Comparison of ENCODE assay signal across 11 cellular contexts in genomic region chr17:27559506-27559931, GRCh38.
DNase-seq lines count a peak whose midpoint lies in the region; ATAC-seq and TF ChIP-seq lines count a peak whose summit lies in the region.
"Had no signal": no experiment of that assay in that cellular context is flagged by ENCODE, and none has a peak within 500 bp of the region (broad histone marks: within the 10 kb centered on the region; RNA-seq: fewer than 3 reads in every experiment).

No MANE protein-coding gene starts in this region.

- no peak overlapping the region for H3K4ac ChIP-seq in mesenchymal stem cell (ENCODE audit: low read depth in 1 of 2, low read length in 2 of 2)

- no peak overlapping the region for H3K18ac ChIP-seq in mesenchymal stem cell (ENCODE audit: low read depth in 1 of 2, low read length in 2 of 2)

- H2AFZ ChIP-seq in mesenchymal stem cell (ENCODE audit: low read depth, low read length): no peak overlapping the region

- peaks cover 33% of the 10 kb centered on the region for H3K79me1 ChIP-seq in mesenchymal stem cell (replicated peaks; ENCODE audit: low read length, poor library complexity, severe bottlenecking)

- no peak overlapping the region for H2BK5ac ChIP-seq in mesenchymal stem cell (ENCODE audit: low read depth, low read length, poor library complexity, severe bottlenecking)

- WGBS in mesenchymal stem cell: 83% methylated on average over 11 of the region's 11 CpGs
- 50 to 79% methylated on average over 9 to 11 of the region's 11 CpGs for WGBS in transverse colon (ENCODE audit: low coverage in 1 of 2), 2 donors

- no peak overlapping the region for H4K91ac ChIP-seq in mesenchymal stem cell (ENCODE audit: low read length)

- peak overlapping the region; percentile 55 for H3K4me2 ChIP-seq in mesenchymal stem cell (ENCODE audit: low read length, poor library complexity, severe bottlenecking)

- H2AK5ac ChIP-seq in mesenchymal stem cell (ENCODE audit: low read length, severe bottlenecking): peak overlapping the region; percentile 4

- no peak overlapping the region for H4K8ac ChIP-seq in mesenchymal stem cell (ENCODE audit: low read length)

- in situ Hi-C loops in transverse colon (cut with MboI; ENCODE audit: low pct_ligation_motif_present in 1 of 4, low pct_unique_long_range_greater_than_20kb in 1 of 4, low sequenced_read_pairs in 3 of 4): no loop called here

- no peak for TF ChIP-seq POLR2A in transverse colon (IDR thresholded peaks at IDR 0.05)

- H3K27ac Mint-ChIP-seq in dendritic cell treated with granulocyte-macrophage colony-stimulating factor and Interleukin-4, amounts not matched to agents 40 ng/mL and 50 ng/mL, for 4 days: no peak overlapping the region
- H3K27ac Mint-ChIP-seq: activated T-helper 17 cell treated with anti-CD3 and anti-CD28 coated beads, Interleukin-2, amount 50 U/mL, for 72 hours had no signal

- peak overlapping the region; percentile 2 for H3K4me3 Mint-ChIP-seq in dendritic cell treated with granulocyte-macrophage colony-stimulating factor and Interleukin-4, amounts not matched to agents 40 ng/mL and 50 ng/mL, for 4 days
- H3K4me3 Mint-ChIP-seq: activated T-helper 17 cell treated with anti-CD3 and anti-CD28 coated beads, Interleukin-2, amount 50 U/mL, for 72 hours had no signal

- peaks cover 37% of the 10 kb centered on the region for H3K4me1 Mint-ChIP-seq in dendritic cell treated with granulocyte-macrophage colony-stimulating factor and Interleukin-4, amounts not matched to agents 40 ng/mL and 50 ng/mL, for 4 days (ENCODE audit: low read depth)

- H3K9ac ChIP-seq in mesenchymal stem cell (ENCODE audit: low read length): peak overlapping the region; percentile 78

- DNase-seq in SHP77 (lab: John Stamatoyannopoulos, UW) (peak; percentile 41 to 46), SHP77 treated with DMSO at 0.1 percent for 48 hours (lab: John Stamatoyannopoulos, UW) (no peak), mesenchymal stem cell (peak; percentile 60), transverse colon (no peak), OCI-M1 (lab: John Stamatoyannopoulos, UW) (no peak)
- no peak for DNase-seq in stimulated activated CD4-positive, alpha-beta T cell treated with anti-CD3 and anti-CD28 coated beads, Interleukin-12 subunit alpha, Interleukin-12 subunit beta, amount 100 ng/mL, for 4 hours
- DNase-seq: stimulated activated CD4-positive, alpha-beta T cell treated with anti-CD3 and anti-CD28 coated beads, Interleukin-1b, Interleukin-23, amount 100 ng/mL, for 48 hours had no signal

- peaks cover 25% of the 10 kb centered on the region for H3K4me1 ChIP-seq in mesenchymal stem cell (ENCODE audit: control insufficient read depth, insufficient read depth, low read depth, low read length)
- peaks cover 8 to 24% (median 23%) of the 10 kb centered on the region in 4 donors for H3K4me1 ChIP-seq in transverse colon

- no peak overlapping the region for H2BK15ac ChIP-seq in mesenchymal stem cell (ENCODE audit: low read depth, poor library complexity, severe bottlenecking)

- H3K9me3 Mint-ChIP-seq in dendritic cell treated with granulocyte-macrophage colony-stimulating factor and Interleukin-4, amounts not matched to agents 40 ng/mL and 50 ng/mL, for 4 days: no peaks in the 10 kb centered on the region
- H3K9me3 Mint-ChIP-seq: activated T-helper 17 cell treated with anti-CD3 and anti-CD28 coated beads, Interleukin-2, amount 50 U/mL, for 72 hours had no signal

- H3K23ac ChIP-seq in mesenchymal stem cell (ENCODE audit: low read length in 2 of 2): no peak overlapping the region

- H3K27ac ChIP-seq in mesenchymal stem cell (ENCODE audit: low read length, poor library complexity, severe bottlenecking) (peak overlapping the region; percentile 55), transverse colon (peak overlapping the region; percentile 47 to 58 (median 51))

- H3K36me3 ChIP-seq in mesenchymal stem cell (ENCODE audit: control insufficient read depth in 1 of 2, insufficient read depth in 2 of 2, low read depth in 1 of 2, low read length in 2 of 2) (peaks cover 0 to 19% of the 10 kb centered on the region in 2 experiments), transverse colon (no peaks in the 10 kb centered on the region)

- no peak overlapping the region for H3K14ac ChIP-seq in mesenchymal stem cell (ENCODE audit: low read length in 2 of 2)

- H3K9me3 ChIP-seq in mesenchymal stem cell (ENCODE audit: control insufficient read depth, low read length) (no peaks in the 10 kb centered on the region), transverse colon (no peaks in the 10 kb centered on the region)

- peak in 1 of 5 experiments; percentile 10 for TF ChIP-seq CTCF in transverse colon (IDR thresholded peaks at IDR 0.05)

- ATAC-seq in GM21717 (IDR thresholded peaks at IDR 0.05; ENCODE audit: unreplicated experiment): no peak
- ATAC-seq: activated T-helper 17 cell treated with anti-CD3 and anti-CD28 coated beads, Interleukin-2, amount 50 U/mL, for 72 hours; Panc1 had no signal

- H3K27me3 ChIP-seq in mesenchymal stem cell (ENCODE audit: control insufficient read depth in 1 of 2, insufficient read depth in 1 of 2, low read length in 2 of 2) (no peaks in the 10 kb centered on the region), transverse colon (no peaks in the 10 kb centered on the region)

- intact Hi-C loops in dendritic cell treated with granulocyte-macrophage colony-stimulating factor and Interleukin-4, amounts not matched to agents 40 ng/mL and 50 ng/mL, for 4 days (cut with micrococcal nuclease): no loop called here
- intact Hi-C loops in transverse colon (cut with DNase I; ENCODE audit: low total_unique reads): no loop called here

- no peak overlapping the region for H2BK120ac ChIP-seq in mesenchymal stem cell (ENCODE audit: low read depth, low read length)

- H3K4me3 ChIP-seq in mesenchymal stem cell (ENCODE audit: insufficient read depth in 1 of 2, low read depth in 1 of 2, low read length in 2 of 2) (peak overlapping the region in 1 of 2 experiments; percentile 71), transverse colon (peak overlapping the region in 1 of 4 donors; percentile 5)

- no peak for TF ChIP-seq EP300 in transverse colon (IDR thresholded peaks at IDR 0.05; ENCODE audit: low read depth)

- H3K36me3 Mint-ChIP-seq in dendritic cell treated with granulocyte-macrophage colony-stimulating factor and Interleukin-4, amounts not matched to agents 40 ng/mL and 50 ng/mL, for 4 days (ENCODE audit: low read depth): peaks cover 15% of the 10 kb centered on the region

- peak overlapping the region in 1 of 2 experiments; percentile 37 for H2BK12ac ChIP-seq in mesenchymal stem cell (ENCODE audit: low read length in 2 of 2)

- H3K27me3 Mint-ChIP-seq in dendritic cell treated with granulocyte-macrophage colony-stimulating factor and Interleukin-4, amounts not matched to agents 40 ng/mL and 50 ng/mL, for 4 days: no peaks in the 10 kb centered on the region
- H3K27me3 Mint-ChIP-seq: activated T-helper 17 cell treated with anti-CD3 and anti-CD28 coated beads, Interleukin-2, amount 50 U/mL, for 72 hours had no signal

Comparison
In these comparisons a context has a peak if more than half of its experiments do, and no peak if none do; other contexts are left out.
1. DNase-seq: peak in SHP77 (2 of 2) and mesenchymal stem cell (single experiment); none in SHP77 treated with DMSO at 0.1 percent for 48 hours (single experiment), transverse colon (single experiment), OCI-M1 (single experiment) and stimulated activated CD4-positive, alpha-beta T cell treated with anti-CD3 and anti-CD28 coated beads, Interleukin-12 subunit alpha, Interleukin-12 subunit beta, amount 100 ng/mL, for 4 hours (single experiment).